ENCODE assay signal across 16 cellular contexts in the genomic region with DNA sequence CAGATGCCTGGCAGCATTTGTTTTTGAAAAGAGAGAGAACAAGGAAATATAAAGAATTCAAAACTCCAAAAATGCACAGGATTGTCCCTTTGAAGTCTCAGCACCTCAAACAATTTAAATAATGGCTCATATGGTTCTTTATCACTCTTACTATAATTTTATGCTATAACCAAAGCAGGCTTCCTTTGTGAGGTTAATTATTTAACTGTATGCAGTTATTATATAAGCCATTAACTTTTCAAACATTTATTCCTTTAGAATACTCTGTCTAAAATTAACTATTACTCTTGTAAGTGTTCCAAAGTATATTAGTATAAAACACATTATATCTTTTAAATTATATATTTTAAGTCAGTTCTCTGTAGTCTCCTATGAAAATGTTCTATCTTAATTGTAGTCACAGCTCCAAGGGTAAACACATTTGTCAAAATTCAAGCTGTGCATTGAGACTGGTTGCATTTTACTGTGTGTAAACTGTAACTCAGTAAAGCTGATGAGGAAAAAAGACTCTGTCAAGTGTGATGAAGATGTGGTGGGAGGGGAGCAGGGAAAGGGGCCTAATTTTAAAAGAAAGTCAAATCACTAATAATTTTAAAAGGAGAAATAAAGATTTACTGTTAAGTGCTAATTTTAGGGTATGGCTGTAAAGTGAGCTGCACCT. TPM values are rescaled to one million over a fixed set of nuclear protein-coding genes. Genes with fewer than 3 reads are reported as not detected.
DNase-seq lines count a peak whose midpoint lies in the region; ATAC-seq, FAIRE-seq and TF ChIP-seq lines count a peak whose summit lies in the region.
"Had no signal": no experiment of that assay in that cellular context is flagged by ENCODE, and none has a peak within 500 bp of the region (broad histone marks: within the 10 kb centered on the region; RNA-seq: fewer than 3 reads in every experiment).

No MANE protein-coding gene starts in this region.

- H3K36me3 ChIP-seq in mucosa of descending colon (ENCODE audit: low read depth): no peaks in the 10 kb centered on the region

- intact Hi-C loops in mucosa of descending colon (cut with DNase I, micrococcal nuclease): no loop called here

- no peak overlapping the region for H3K4me3 ChIP-seq in mucosa of descending colon
- H3K4me3 ChIP-seq: GM23338 had no signal

- no peaks in the 10 kb centered on the region for H3K4me1 ChIP-seq in mucosa of descending colon (ENCODE audit: low read depth)

- peak; percentile 88 for FAIRE-seq in RCC 7860 (lab: Jason Lieb, UNC)

- TF ChIP-seq CTCF in mucosa of descending colon (IDR thresholded peaks at IDR 0.05): no peak

- H3K9me3 ChIP-seq in mucosa of descending colon: no peaks in the 10 kb centered on the region
- H3K9me3 ChIP-seq: SK-N-SH had no signal

- DNase-seq in RCC 7860 (ENCODE audit: low spot score): no peak
- no peak for DNase-seq in mucosa of descending colon
- no peak for DNase-seq in SKM-1 (lab: John Stamatoyannopoulos, UW; ENCODE audit: unreplicated experiment)
- no peak for DNase-seq in NCI-H2107 treated with DMSO at 0.1 percent for 48 hours (lab: John Stamatoyannopoulos, UW; ENCODE audit: unreplicated experiment)
- no peak for DNase-seq in NCI-H2107 (lab: John Stamatoyannopoulos, UW)
- DNase-seq: CD8-positive, alpha-beta T cell; DND-41; GDM1; NCI-H1436; Right ventricle myocardium superior; SK-N-SH had no signal

- ATAC-seq in GM18909 (IDR thresholded peaks at IDR 0.05; ENCODE audit: poor library complexity, unreplicated experiment) (peak; percentile 71), HG03139 (IDR thresholded peaks at IDR 0.05; ENCODE audit: unreplicated experiment) (peak; percentile 50), mucosa of descending colon (peak; percentile 25), GM19395 (IDR thresholded peaks at IDR 0.05; ENCODE audit: unreplicated experiment) (no peak)
- ATAC-seq: CD8-positive, alpha-beta T cell; GM23338; Panc1 had no signal

RNA-seq across cellular contexts. Expression of a gene that starts 20.0 kb away (rescaled TPM):
- 10 to 100 TPM; 25.4 to 49.5 (median 46.0) TPM for total RNA-seq in mucosa of descending colon
